In the genomic region with DNA sequence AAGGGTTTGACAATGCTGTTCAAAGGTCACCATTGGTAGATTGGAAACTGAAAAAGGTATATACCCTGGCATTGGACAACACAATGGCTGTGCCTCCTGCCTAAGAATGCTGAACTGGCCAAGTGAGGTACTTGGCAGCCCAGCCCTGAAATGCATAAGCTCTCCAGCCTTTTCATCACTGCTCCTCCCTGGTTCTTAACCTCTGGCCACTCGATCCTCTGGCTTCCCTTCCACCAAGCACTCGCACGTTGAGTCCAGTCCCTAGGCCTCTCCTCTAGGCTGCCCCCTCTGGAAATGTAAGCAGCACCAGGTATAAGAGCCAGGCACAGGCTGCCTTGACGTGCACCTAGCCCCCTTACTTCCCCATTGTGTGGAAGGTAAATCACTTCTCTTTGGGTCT, we compare ENCODE assay signal across 6 cellular contexts. TPM values are rescaled to one million over a fixed set of nuclear protein-coding genes. Genes with fewer than 3 reads are reported as not detected.
"Had no signal": no experiment of that assay in that cellular context is flagged by ENCODE, and none has a peak within 500 bp of the region (broad histone marks: within the 10 kb centered on the region; RNA-seq: fewer than 3 reads in every experiment).

No MANE protein-coding gene starts in this region.

RNA-seq across cellular contexts. Expression of a gene that starts 25.7 kb away (rescaled TPM):
- total RNA-seq: M059J, PC-3, Right ventricle myocardium inferior, RPMI7951, SJCRH30, SK-MEL-5 had no signal

RNA-seq across cellular contexts. Expression of a gene that starts 48.1 kb away (rescaled TPM):
- total RNA-seq: M059J, RPMI7951, SJCRH30 had no signal
